Comparison of ENCODE assay signal across 16 cellular contexts in genomic region chr5:137114529-137114928, GRCh38.
DNase-seq lines count a peak whose midpoint lies in the region; ATAC-seq and TF ChIP-seq lines count a peak whose summit lies in the region.
"Had no signal": no experiment of that assay in that cellular context is flagged by ENCODE, and none has a peak within 500 bp of the region (broad histone marks: within the 10 kb centered on the region; RNA-seq: fewer than 3 reads in every experiment).

No MANE protein-coding gene starts in this region.

- H3K9me3 ChIP-seq in BLaER1: no peaks in the 10 kb centered on the region
- no peaks in the 10 kb centered on the region for H3K9me3 ChIP-seq in IMR-90 (ENCODE audit: control insufficient read depth, insufficient read depth, low read length)
- H3K9me3 ChIP-seq in ovary: no peaks in the 10 kb centered on the region
- H3K9me3 ChIP-seq in breast epithelium: no peaks in the 10 kb centered on the region
- no peaks in the 10 kb centered on the region for H3K9me3 ChIP-seq in esophagus squamous epithelium
- H3K9me3 ChIP-seq: stomach had no signal

- no peak overlapping the region for H3K18ac ChIP-seq in IMR-90 (ENCODE audit: low read depth, low read length)

- H4K91ac ChIP-seq in IMR-90 (ENCODE audit: insufficient read depth, low read depth, low read length): no peak overlapping the region

- peak; percentile 14; the same call in 1 of the 2 replicates for ATAC-seq in IMR-90 (ENCODE audit: low read depth)
- ATAC-seq: left ventricle myocardium superior had no signal

- no peaks in the 10 kb centered on the region for H3K9me1 ChIP-seq in IMR-90 (ENCODE audit: insufficient read depth, low read length)

- H3K4me3 Mint-ChIP-seq in progenitor cell of endocrine pancreas (ENCODE audit: low read depth): no peak overlapping the region
- H3K4me3 Mint-ChIP-seq: nephron; T-helper 2 cell treated with Interferon-gamma antibody and Interleukin-4, amounts not matched to agents 5 μg/mL and 100 μg/mL, for 36 hours had no signal

- H2AFZ ChIP-seq in IMR-90 (replicated peaks; ENCODE audit: low read length, poor library complexity): no peak overlapping the region

- H4K20me1 ChIP-seq in BLaER1 (no peaks in the 10 kb centered on the region), IMR-90 (ENCODE audit: insufficient read depth, low read length) (no peaks in the 10 kb centered on the region)

- no peaks in the 10 kb centered on the region for H3K9me3 Mint-ChIP-seq in progenitor cell of endocrine pancreas (ENCODE audit: low read depth)
- H3K9me3 Mint-ChIP-seq: T-helper 2 cell treated with Interferon-gamma antibody and Interleukin-4, amounts not matched to agents 5 μg/mL and 100 μg/mL, for 36 hours had no signal

- H3K27me3 Mint-ChIP-seq in progenitor cell of endocrine pancreas: peaks cover 24% of the 10 kb centered on the region

- H3K23ac ChIP-seq in IMR-90 (ENCODE audit: low read depth, low read length): no peak overlapping the region

- intact Hi-C loops in IMR-90 (cut with micrococcal nuclease) (no loop called here), ovary (cut with DNase I) (no loop called here), breast epithelium (cut with DNase I; ENCODE audit: low total_unique reads) (no loop called here), esophagus squamous epithelium (cut with DNase I) (no loop called here)

- no peak overlapping the region for H4K5ac ChIP-seq in IMR-90 (ENCODE audit: low read depth, low read length)

- no peaks in the 10 kb centered on the region for H3K27me3 ChIP-seq in BLaER1
- H3K27me3 ChIP-seq in IMR-90 (ENCODE audit: control insufficient read depth, insufficient read depth, low read length): no peaks in the 10 kb centered on the region
- no peaks in the 10 kb centered on the region for H3K27me3 ChIP-seq in ovary
- no peaks in the 10 kb centered on the region for H3K27me3 ChIP-seq in breast epithelium
- H3K27me3 ChIP-seq in esophagus squamous epithelium: peaks cover 0 to 5% (median 0%) of the 10 kb centered on the region in 4 donors
- H3K27me3 ChIP-seq: stomach had no signal

- TF ChIP-seq RAD21 in IMR-90 (IDR thresholded peaks at IDR 0.05; ENCODE audit: low read length): no peak

- no peak overlapping the region for H3K4me3 ChIP-seq in BLaER1
- no peak overlapping the region for H3K4me3 ChIP-seq in IMR-90 (ENCODE audit: insufficient read depth, low read depth, low read length)
- H3K4me3 ChIP-seq in cardiac fibroblast (replicated peaks in 1 of 2; ENCODE audit: low read depth in 2 of 2, low read length in 2 of 2): no peak overlapping the region
- H3K4me3 ChIP-seq in ovary: no peak overlapping the region
- no peak overlapping the region for H3K4me3 ChIP-seq in breast epithelium
- no peak overlapping the region for H3K4me3 ChIP-seq in esophagus squamous epithelium
- H3K4me3 ChIP-seq: stomach had no signal

- WGBS in IMR-90 (ENCODE audit: extremely low coverage in 2 of 2, insufficient read length in 1 of 2), 2 experiments: 0% methylated on average over 1 of the region's 2 CpGs; no CpG with 5 or more reads in 1 of the 2 experiments
- 30 to 37% (median 34%) methylated on average over 2 of the region's 2 CpGs for WGBS in ovary, 3 donors
- 44 to 52% methylated on average over 2 of the region's 2 CpGs for WGBS in esophagus squamous epithelium, 2 donors

- H2BK15ac ChIP-seq in IMR-90 (ENCODE audit: low read depth, low read length): no peak overlapping the region

- no peak overlapping the region for H3K56ac ChIP-seq in IMR-90 (ENCODE audit: extremely low read depth, insufficient read depth, low read length)

- H3K4me1 ChIP-seq in BLaER1 (peaks cover 17% of the 10 kb centered on the region), IMR-90 (ENCODE audit: control insufficient read depth, insufficient read depth, low read length) (no peaks in the 10 kb centered on the region), ovary (ENCODE audit: insufficient read depth) (no peaks in the 10 kb centered on the region), breast epithelium (no peaks in the 10 kb centered on the region), esophagus squamous epithelium (no peaks in the 10 kb centered on the region)

- no peak overlapping the region for H2AK9ac ChIP-seq in IMR-90 (replicated peaks; ENCODE audit: low read depth, low read length, poor library complexity)

- peak overlapping the region; percentile 68 for H3K4me2 ChIP-seq in BLaER1
- no peak overlapping the region for H3K4me2 ChIP-seq in IMR-90 (ENCODE audit: low read depth, low read length)

- in situ Hi-C loops in IMR-90 (cut with MboI; ENCODE audit: low sequenced_read_pairs): no loop called here

- H3K9ac ChIP-seq in BLaER1: no peak overlapping the region
- no peak overlapping the region for H3K9ac ChIP-seq in IMR-90 (ENCODE audit: low read depth, low read length)

- H3K27ac ChIP-seq in BLaER1 (no peak overlapping the region), IMR-90 (ENCODE audit: insufficient read depth, low read length) (no peak overlapping the region), ovary (no peak overlapping the region), breast epithelium (no peak overlapping the region), esophagus squamous epithelium (no peak overlapping the region)

- no peak overlapping the region for H2BK20ac ChIP-seq in IMR-90 (ENCODE audit: low read depth, low read length)

- dilution Hi-C loops in IMR-90 (cut with HindIII; ENCODE audit: low sequenced_read_pairs, unreplicated experiment): no loop called here

- no peak overlapping the region for H3K4ac ChIP-seq in IMR-90 (ENCODE audit: low read depth, low read length)

- TF ChIP-seq POLR2A in IMR-90 (IDR thresholded peaks at IDR 0.05; ENCODE audit: low read depth, low read length) (no peak), ovary (IDR thresholded peaks at IDR 0.05) (no peak), breast epithelium (IDR thresholded peaks at IDR 0.05) (no peak), esophagus squamous epithelium (IDR thresholded peaks at IDR 0.05) (no peak)

- H3K27ac Mint-ChIP-seq in progenitor cell of endocrine pancreas: no peak overlapping the region
- H3K27ac Mint-ChIP-seq: T-helper 2 cell treated with Interferon-gamma antibody and Interleukin-4, amounts not matched to agents 5 μg/mL and 100 μg/mL, for 36 hours had no signal

- no peak for TF ChIP-seq EP300 in ovary (IDR thresholded peaks at IDR 0.05)

- no TSS peak for BruUV-seq in IMR-90 (replicated peaks; lab: Mats Ljungman, UMichigan)

- no peaks in the 10 kb centered on the region for H3K36me3 ChIP-seq in BLaER1
- no peaks in the 10 kb centered on the region for H3K36me3 ChIP-seq in IMR-90 (ENCODE audit: control insufficient read depth, insufficient read depth, low read length)
- H3K36me3 ChIP-seq in ovary: no peaks in the 10 kb centered on the region
- no peaks in the 10 kb centered on the region for H3K36me3 ChIP-seq in breast epithelium
- no peaks in the 10 kb centered on the region for H3K36me3 ChIP-seq in esophagus squamous epithelium
- H3K36me3 ChIP-seq: stomach had no signal

- H4K8ac ChIP-seq in IMR-90 (ENCODE audit: low read depth in 2 of 2, low read length in 2 of 2): no peak overlapping the region

- no peak overlapping the region for H3K14ac ChIP-seq in IMR-90 (replicated peaks; ENCODE audit: low read depth, low read length)

- no peak overlapping the region for H2BK120ac ChIP-seq in IMR-90 (ENCODE audit: low read depth, low read length)

- peak; percentile 25 for DNase-seq in IMR-90
- peak; percentile 54 to 55 for DNase-seq in cardiac fibroblast (ENCODE audit: low read depth in 2 of 2)
- peak; percentile 72 for DNase-seq in kidney tubule cell (ENCODE audit: low spot score)
- DNase-seq in ovary: no peak
- no peak for DNase-seq in breast epithelium (ENCODE audit: low spot score in 2 of 2)
- no peak for DNase-seq in esophagus squamous epithelium (lab: John Stamatoyannopoulos, UW)
- no peak for DNase-seq in progenitor cell of endocrine pancreas (ENCODE audit: low spot score, unreplicated experiment)
- DNase-seq: activated CD4-positive, alpha-beta T cell treated with anti-CD3 and anti-CD28 coated beads, Interleukin-2, amount 50 U/mL, for 1 hour; aorta; glutamatergic neuron; left ventricle myocardium superior; NCI-H226; stomach had no signal

- H3K4me1 Mint-ChIP-seq in progenitor cell of endocrine pancreas (ENCODE audit: low read depth): peaks cover 15% of the 10 kb centered on the region

- TF ChIP-seq CTCF in IMR-90 (conservative IDR thresholded peaks at IDR 0.05; ENCODE audit: low read depth, low read length) (no peak), cardiac fibroblast (IDR thresholded peaks at IDR 0.05; ENCODE audit: low read depth, low read length) (no peak), ovary (IDR thresholded peaks at IDR 0.05) (no peak), breast epithelium (IDR thresholded peaks at IDR 0.05) (no peak), esophagus squamous epithelium (IDR thresholded peaks at IDR 0.05) (no peak), progenitor cell of endocrine pancreas (IDR thresholded peaks at IDR 0.05; ENCODE audit: unreplicated experiment) (no peak)

- no peak overlapping the region for H2BK5ac ChIP-seq in IMR-90 (ENCODE audit: low read depth, low read length, poor library complexity, severe bottlenecking)

- H3K79me1 ChIP-seq in IMR-90 (ENCODE audit: low read depth in 1 of 2, low read length in 2 of 2): no peaks in the 10 kb centered on the region

- CTCF ChIA-PET in IMR-90 (lab: Yijun Ruan, JAX): no interaction called here

- POLR2A ChIA-PET in IMR-90 (lab: Charles Lee; ENCODE audit: unreplicated experiment): no interaction called here

- no peak overlapping the region for H2AK5ac ChIP-seq in IMR-90 (ENCODE audit: low read depth, low read length)

- no peaks in the 10 kb centered on the region for H3K36me3 Mint-ChIP-seq in progenitor cell of endocrine pancreas (ENCODE audit: insufficient read depth)

TF ChIP-seq in IMR-90, 13 proteins besides CTCF, POLR2A, EP300 and RAD21:
- TF ChIP-seq SMC3 (IDR thresholded peaks at IDR 0.05; ENCODE audit: low read depth, low read length) (peak; percentile 10; the same call in 1 of the 2 replicates), MAZ (IDR thresholded peaks at IDR 0.05; ENCODE audit: borderline replicate concordance, low read depth, low read length) (no peak), FOS (IDR thresholded peaks at IDR 0.05; ENCODE audit: low read depth, low read length) (no peak)

Comparison
In these comparisons a context has a peak if more than half of its experiments do, and no peak if none do; other contexts are left out.
1. DNase-seq: peak in IMR-90 (single experiment), cardiac fibroblast (2 of 2) and kidney tubule cell (single experiment); none in ovary (0 of 5), breast epithelium (0 of 2), esophagus squamous epithelium (single experiment) and progenitor cell of endocrine pancreas (single experiment).